In genomic region chr7:100627238-100627549, GRCh38 we compare ENCODE assay signal across 2 cellular contexts.
TF ChIP-seq lines count a peak whose summit lies in the region.

No MANE protein-coding gene starts in this region.

TF ChIP-seq in IMR-90, 13 proteins besides CTCF, POLR2A, EP300 and RAD21:
- TF ChIP-seq RCOR1 (IDR thresholded peaks at IDR 0.05; ENCODE audit: insufficient replicate concordance, low read length) = no peak
- no peak for TF ChIP-seq MAFK (IDR thresholded peaks at IDR 0.05; ENCODE audit: low read depth, low read length)
- TF ChIP-seq SMC3 (IDR thresholded peaks at IDR 0.05; ENCODE audit: low read depth, low read length) = no peak
- no peak for TF ChIP-seq ELK1 (IDR thresholded peaks at IDR 0.05; ENCODE audit: borderline replicate concordance, low read depth, low read length)
- TF ChIP-seq RFX5 (IDR thresholded peaks at IDR 0.05; ENCODE audit: low read depth, low read length) = no peak
- no peak for TF ChIP-seq NFE2L2 (IDR thresholded peaks at IDR 0.05; ENCODE audit: low read depth, low read length)
- TF ChIP-seq USF2 (IDR thresholded peaks at IDR 0.05; ENCODE audit: low read depth, low read length) = no peak
- TF ChIP-seq FOS (IDR thresholded peaks at IDR 0.05; ENCODE audit: low read depth, low read length) = no peak
- no peak for TF ChIP-seq MAZ (IDR thresholded peaks at IDR 0.05; ENCODE audit: borderline replicate concordance, low read depth, low read length)
- TF ChIP-seq BHLHE40 (IDR thresholded peaks at IDR 0.05; ENCODE audit: low read depth, low read length) = no peak
- TF ChIP-seq MXI1 (IDR thresholded peaks at IDR 0.05; ENCODE audit: borderline replicate concordance, low read depth, low read length) = no peak
- no peak for TF ChIP-seq CHD1 (IDR thresholded peaks at IDR 0.05; ENCODE audit: low read depth, low read length)
- no peak for TF ChIP-seq CEBPB (IDR thresholded peaks at IDR 0.05; ENCODE audit: low read depth, low read length)
TF ChIP-seq in IMR-90: peak in this region for 0.

TF ChIP-seq in neural cell, 6 proteins besides CTCF, POLR2A, EP300 and RAD21:
- no peak for TF ChIP-seq POLR2AphosphoS5 (IDR thresholded peaks at IDR 0.05)
- TF ChIP-seq REST (IDR thresholded peaks at IDR 0.05; ENCODE audit: borderline replicate concordance) = no peak
- no peak for TF ChIP-seq SMC3 (conservative IDR thresholded peaks at IDR 0.05; ENCODE audit: poor library complexity)
- no peak for TF ChIP-seq EZH2 (IDR thresholded peaks at IDR 0.05; ENCODE audit: borderline replicate concordance, insufficient read depth, low read length, poor library complexity, severe bottlenecking)
- TF ChIP-seq MXI1 (conservative IDR thresholded peaks at IDR 0.05; ENCODE audit: poor library complexity, severe bottlenecking) = no peak
- no peak for TF ChIP-seq TAF1 (IDR thresholded peaks at IDR 0.05; ENCODE audit: low read depth)
TF ChIP-seq in neural cell: peak in this region for 0.
